1 cellular context compared by ENCODE assay signal in the genomic region with DNA sequence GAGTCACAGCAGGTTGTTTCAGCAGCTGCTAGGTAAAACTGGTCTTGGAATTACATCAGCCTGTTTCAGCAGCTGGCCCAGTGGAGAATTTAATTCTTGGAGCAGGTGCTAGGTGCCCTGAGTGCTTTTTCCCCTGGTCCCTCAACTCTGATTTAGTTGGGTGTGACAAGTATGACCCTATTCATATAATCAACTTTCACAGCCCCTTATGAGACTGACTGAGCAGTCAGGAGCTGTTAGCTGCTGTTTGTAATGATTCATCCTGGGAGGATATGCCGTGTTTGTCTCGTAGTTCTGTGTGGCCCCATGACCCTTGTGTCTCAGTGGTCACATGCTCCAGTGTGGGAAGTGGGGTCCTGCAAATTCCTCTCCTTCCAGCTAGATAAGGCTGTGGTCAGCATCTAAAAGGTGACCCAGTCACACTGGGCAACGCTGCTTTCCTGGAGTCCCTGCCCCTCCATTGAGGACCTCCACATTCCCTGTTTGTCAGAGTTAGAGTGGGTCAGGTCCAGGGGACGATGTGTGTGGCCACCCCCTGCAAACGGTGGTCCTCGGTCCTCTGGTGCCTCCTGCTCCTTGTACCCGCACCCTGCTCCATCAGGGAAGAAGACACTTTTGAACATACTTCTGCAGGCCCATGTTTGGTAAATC.
TF ChIP-seq lines count a peak whose summit lies in the region.

No MANE protein-coding gene starts in this region.

TF ChIP-seq in GM23338, 12 proteins besides CTCF, POLR2A, EP300 and RAD21 (continued from another document):
- TF ChIP-seq ZNF462 (CRISPR knock-in tag; IDR thresholded peaks at IDR 0.05) (no peak), CREB1 (CRISPR knock-in tag; IDR thresholded peaks at IDR 0.05; ENCODE audit: low read depth) (no peak), ZNF114 (CRISPR knock-in tag; IDR thresholded peaks at IDR 0.05) (no peak), ZNF331 (CRISPR knock-in tag; IDR thresholded peaks at IDR 0.05; ENCODE audit: low read depth) (no peak), NANOG (IDR thresholded peaks at IDR 0.05; ENCODE audit: borderline replicate concordance) (no peak), JUNB (IDR thresholded peaks at IDR 0.05; ENCODE audit: unreplicated experiment) (no peak), ETS1 (IDR thresholded peaks at IDR 0.05) (no peak), EZH2phosphoT487 (IDR thresholded peaks at IDR 0.05; ENCODE audit: unreplicated experiment) (no peak)
TF ChIP-seq in GM23338: peak in this region for 0.
